13 cellular contexts compared by ENCODE assay signal in genomic region chr2:164220250-164220649, GRCh38.
A peak's percentile ranks its signal among the peaks of the same experiment; 100 is the strongest.
DNase-seq lines count a peak whose midpoint lies in the region; ATAC-seq, FAIRE-seq and TF ChIP-seq lines count a peak whose summit lies in the region.
"Had no signal": no experiment of that assay in that cellular context is flagged by ENCODE, and none has a peak within 500 bp of the region (broad histone marks: within the 10 kb centered on the region; RNA-seq: fewer than 3 reads in every experiment).

No MANE protein-coding gene starts in this region.

- DNase-seq in A172 (ENCODE audit: low spot score), result peak; percentile 1
- DNase-seq in EH (ENCODE audit: low read depth), result peak; percentile 10
- no peak for DNase-seq in IMR-90
- no peak for DNase-seq in H1 (ENCODE audit: low read depth in 1 of 2, low spot score in 2 of 2)
- DNase-seq in COLO829 (ENCODE audit: low spot score), result no peak
- DNase-seq in KBM-7, result no peak
- DNase-seq in DMS 273 (lab: John Stamatoyannopoulos, UW; ENCODE audit: unreplicated experiment), result no peak
- DNase-seq: CD4-positive, alpha-beta memory T cell; GF-D8; GOT3; H9; Karpas-422 had no signal

- H4K20me1 ChIP-seq in IMR-90 (ENCODE audit: insufficient read depth, low read length) (no peaks in the 10 kb centered on the region), H1 (replicated peaks in 1 of 2; ENCODE audit: control insufficient read depth in 1 of 2, insufficient read depth in 2 of 2, low read length in 2 of 2) (no peaks in the 10 kb centered on the region)
- H4K20me1 ChIP-seq: BLaER1 had no signal

- H3K4me3 ChIP-seq in IMR-90 (ENCODE audit: insufficient read depth, low read depth, low read length), result no peak overlapping the region
- no peak overlapping the region for H3K4me3 ChIP-seq in H1 (ENCODE audit: extremely low read depth in 1 of 4, insufficient read depth in 2 of 4, low read depth in 3 of 4, low read length in 4 of 4)
- H3K4me3 ChIP-seq: BLaER1 had no signal

- no peaks in the 10 kb centered on the region for H3K9me1 ChIP-seq in IMR-90 (ENCODE audit: insufficient read depth, low read length)

- no peak for FAIRE-seq in H1 (lab: Jason Lieb, UNC)

- POLR2A ChIA-PET in IMR-90 (lab: Charles Lee; ENCODE audit: unreplicated experiment), result no interaction called here
- POLR2A ChIA-PET in H1 (lab: Charles Lee; ENCODE audit: partially characterized antibody), result no interaction called here

- H2BK15ac ChIP-seq in IMR-90 (ENCODE audit: low read depth, low read length) (no peak overlapping the region), H1 (ENCODE audit: low read length) (no peak overlapping the region)

- H3K14ac ChIP-seq in IMR-90 (replicated peaks; ENCODE audit: low read depth, low read length) (no peak overlapping the region), H1 (ENCODE audit: insufficient read length) (no peak overlapping the region)

- no peaks in the 10 kb centered on the region for H3K79me2 ChIP-seq in H1 (ENCODE audit: control insufficient read depth in 1 of 2, insufficient read depth in 2 of 2, low read length in 2 of 2)

- no peaks in the 10 kb centered on the region for H3K36me3 ChIP-seq in IMR-90 (ENCODE audit: control insufficient read depth, insufficient read depth, low read length)
- H3K36me3 ChIP-seq in H1 (ENCODE audit: control insufficient read depth in 2 of 4, insufficient read depth in 4 of 4, low read length in 3 of 4), result no peaks in the 10 kb centered on the region
- H3K36me3 ChIP-seq: BLaER1 had no signal

- ATAC-seq in IMR-90 (ENCODE audit: low read depth), result no peak

- H4K5ac ChIP-seq in IMR-90 (ENCODE audit: low read depth, low read length) (no peak overlapping the region), H1 (ENCODE audit: insufficient read length, low read depth, low read length) (no peak overlapping the region)

- no peak overlapping the region for H2BK20ac ChIP-seq in IMR-90 (ENCODE audit: low read depth, low read length)
- H2BK20ac ChIP-seq in H1 (ENCODE audit: low read length), result no peak overlapping the region

- no peak overlapping the region for H2AK5ac ChIP-seq in IMR-90 (ENCODE audit: low read depth, low read length)
- no peak overlapping the region for H2AK5ac ChIP-seq in H1 (ENCODE audit: low read depth, low read length)

- H3K27me3 ChIP-seq in IMR-90 (ENCODE audit: control insufficient read depth, insufficient read depth, low read length), result no peaks in the 10 kb centered on the region
- H3K27me3 ChIP-seq in H1 (replicated peaks in 1 of 4; ENCODE audit: control insufficient read depth in 3 of 4, extremely low read depth in 1 of 4, insufficient read depth in 3 of 4, low read length in 3 of 4), result no peaks in the 10 kb centered on the region
- H3K27me3 ChIP-seq: BLaER1 had no signal

- H4K91ac ChIP-seq in IMR-90 (ENCODE audit: insufficient read depth, low read depth, low read length) (no peak overlapping the region), H1 (replicated peaks; ENCODE audit: insufficient read length, low read length) (no peak overlapping the region)

- no peak overlapping the region for H2BK12ac ChIP-seq in H1 (ENCODE audit: low read depth, low read length)

- no peaks in the 10 kb centered on the region for H3K23me2 ChIP-seq in H1 (ENCODE audit: low read depth, low read length)

- intact Hi-C loops in IMR-90 (cut with micrococcal nuclease), result no loop called here

- no peak for TF ChIP-seq EP300 in H1 (IDR thresholded peaks at IDR 0.05; ENCODE audit: borderline replicate concordance in 1 of 2, low read depth in 2 of 2, low read length in 2 of 2)

- BruUV-seq in IMR-90 (replicated peaks; lab: Mats Ljungman, UMichigan), result no TSS peak

- H3K9ac ChIP-seq in IMR-90 (ENCODE audit: low read depth, low read length) (no peak overlapping the region), H1 (replicated peaks in 1 of 4; ENCODE audit: extremely low read depth in 1 of 4, low read depth in 3 of 4, low read length in 3 of 4) (no peak overlapping the region)
- H3K9ac ChIP-seq: BLaER1 had no signal

- H2AFZ ChIP-seq in IMR-90 (replicated peaks; ENCODE audit: low read length, poor library complexity), result no peak overlapping the region
- H2AFZ ChIP-seq in H1 (ENCODE audit: low read length), result 0 out of 2 replicates have a peak overlapping the region, but pooled peaks have one; percentile 30

- H3K79me1 ChIP-seq in IMR-90 (ENCODE audit: low read depth in 1 of 2, low read length in 2 of 2), result no peaks in the 10 kb centered on the region
- no peaks in the 10 kb centered on the region for H3K79me1 ChIP-seq in H1 (ENCODE audit: low read depth, low read length)

- TF ChIP-seq CTCF in IMR-90 (conservative IDR thresholded peaks at IDR 0.05; ENCODE audit: low read depth, low read length) (no peak), H1 (IDR thresholded peaks at IDR 0.05; ENCODE audit: control extremely low read depth in 1 of 3, insufficient read depth in 1 of 3, low read depth in 1 of 3, low read length in 3 of 3) (no peak)

- H3K9me3 ChIP-seq in IMR-90 (ENCODE audit: control insufficient read depth, insufficient read depth, low read length) (no peaks in the 10 kb centered on the region), H1 (ENCODE audit: insufficient read depth in 2 of 2, low read depth in 1 of 2, low read length in 1 of 2) (no peaks in the 10 kb centered on the region)
- H3K9me3 ChIP-seq: BLaER1 had no signal

- H2BK120ac ChIP-seq in IMR-90 (ENCODE audit: low read depth, low read length) (no peak overlapping the region), H1 (replicated peaks; ENCODE audit: low read depth, low read length) (no peak overlapping the region)

- H2BK5ac ChIP-seq in IMR-90 (ENCODE audit: low read depth, low read length, poor library complexity, severe bottlenecking) (no peak overlapping the region), H1 (ENCODE audit: low read depth, low read length) (no peak overlapping the region)

- H3K18ac ChIP-seq in IMR-90 (ENCODE audit: low read depth, low read length) (no peak overlapping the region), H1 (ENCODE audit: extremely low read depth, low read length) (no peak overlapping the region)

- CTCF ChIA-PET in IMR-90 (lab: Yijun Ruan, JAX) (interaction anchor here (1.5 kb wide), 1 partner anchor 11 kb away, joined by 4 read pairs; no protein-coding TSS in a partner anchor), H1 (lab: Charles Lee; ENCODE audit: partially characterized antibody) (no interaction called here)

- TF ChIP-seq POLR2A in IMR-90 (IDR thresholded peaks at IDR 0.05; ENCODE audit: low read depth, low read length) (no peak), H1 (IDR thresholded peaks at IDR 0.05; ENCODE audit: control extremely low read depth in 1 of 2, low read depth in 2 of 2, low read length in 2 of 2) (no peak)

- no peak overlapping the region for H3K23ac ChIP-seq in IMR-90 (ENCODE audit: low read depth, low read length)
- no peak overlapping the region for H3K23ac ChIP-seq in H1 (ENCODE audit: insufficient read length)

- H3K56ac ChIP-seq in IMR-90 (ENCODE audit: extremely low read depth, insufficient read depth, low read length) (no peak overlapping the region), H1 (replicated peaks; ENCODE audit: insufficient read length, low read depth, low read length) (no peak overlapping the region)

- dilution Hi-C loops in IMR-90 (cut with HindIII; ENCODE audit: low sequenced_read_pairs, unreplicated experiment), result no loop called here

- 38% methylated on average over 1 of the region's 4 CpGs; no CpG with 5 or more reads in 1 of the 2 experiments for WGBS in IMR-90 (ENCODE audit: extremely low coverage in 2 of 2, insufficient read length in 1 of 2), 2 experiments
- 95% methylated on average over 4 of the region's 4 CpGs; no CpG with 5 or more reads in 1 of the 2 experiments for WGBS in H1 (ENCODE audit: extremely low coverage in 1 of 2, insufficient coverage in 1 of 2, insufficient read length in 1 of 2, insufficient replicate concordance in 2 of 2, low coverage in 1 of 2, low lambda C conversion rate in 2 of 2, missing lambda C conversion rate in 1 of 2), 2 experiments

- H3K4ac ChIP-seq in IMR-90 (ENCODE audit: low read depth, low read length) (no peak overlapping the region), H1 (replicated peaks; ENCODE audit: insufficient read length, low read depth, low read length) (no peak overlapping the region)

- in situ Hi-C loops in IMR-90 (cut with MboI; ENCODE audit: low sequenced_read_pairs) (no loop called here), KBM-7 (cut with MboI; ENCODE audit: low pct_unique_long_range_greater_than_20kb, low sequenced_read_pairs) (no loop called here)

- no peak overlapping the region for H4K8ac ChIP-seq in IMR-90 (ENCODE audit: low read depth in 2 of 2, low read length in 2 of 2)
- no peak overlapping the region for H4K8ac ChIP-seq in H1 (ENCODE audit: extremely low read depth, insufficient read depth, low read length)

- no peak overlapping the region for H3K27ac ChIP-seq in IMR-90 (ENCODE audit: insufficient read depth, low read length)
- no peak overlapping the region for H3K27ac ChIP-seq in H1 (ENCODE audit: low read depth, low read length)
- H3K27ac ChIP-seq: BLaER1 had no signal

- no peak for TF ChIP-seq RAD21 in IMR-90 (IDR thresholded peaks at IDR 0.05; ENCODE audit: low read length)
- TF ChIP-seq RAD21 in H1 (IDR thresholded peaks at IDR 0.05 in 1 of 2, conservative IDR thresholded peaks at IDR 0.05 in 1 of 2; ENCODE audit: low read depth in 2 of 2, low read length in 2 of 2), result no peak

- H3K4me1 ChIP-seq in IMR-90 (ENCODE audit: control insufficient read depth, insufficient read depth, low read length) (no peaks in the 10 kb centered on the region), H1 (replicated peaks in 1 of 4; ENCODE audit: control insufficient read depth in 3 of 4, insufficient read depth in 4 of 4, low read length in 3 of 4) (no peaks in the 10 kb centered on the region)
- H3K4me1 ChIP-seq: BLaER1 had no signal

- no peak overlapping the region for H2AK9ac ChIP-seq in IMR-90 (replicated peaks; ENCODE audit: low read depth, low read length, poor library complexity)

- H3K4me2 ChIP-seq in IMR-90 (ENCODE audit: low read depth, low read length) (no peak overlapping the region), H1 (ENCODE audit: insufficient read depth in 1 of 2, low read depth in 2 of 2, low read length in 2 of 2) (no peak overlapping the region)
- H3K4me2 ChIP-seq: BLaER1 had no signal

TF ChIP-seq in IMR-90, 13 proteins besides CTCF, POLR2A, EP300 and RAD21:
- TF ChIP-seq CHD1 (IDR thresholded peaks at IDR 0.05; ENCODE audit: low read depth, low read length), result no peak
- peak; percentile 96 for TF ChIP-seq MAFK (IDR thresholded peaks at IDR 0.05; ENCODE audit: low read depth, low read length)

TF ChIP-seq in H1, 55 proteins besides CTCF, POLR2A, EP300 and RAD21:
- TF ChIP-seq E2F6 (IDR thresholded peaks at IDR 0.05) (no peak), MAFK (IDR thresholded peaks at IDR 0.05; ENCODE audit: low read depth, low read length) (peak; percentile 71; the same call in 1 of the 2 replicates)
TF ChIP-seq in H1: peak in this region for 1.

Comparison
In these comparisons a context has a peak if more than half of its experiments do, and no peak if none do; other contexts are left out.
1. DNase-seq: peak in A172 (single experiment) and EH (single experiment); none in IMR-90 (single experiment), H1 (0 of 2), COLO829 (single experiment), KBM-7 (single experiment) and DMS 273 (single experiment).